Comparison of ENCODE assay signal across 19 cellular contexts in genomic region chr7:105452085-105452484, GRCh38.
"Had no signal": no experiment of that assay in that cellular context is flagged by ENCODE, and none has a peak within 500 bp of the region (broad histone marks: within the 10 kb centered on the region; RNA-seq: fewer than 3 reads in every experiment).

No MANE protein-coding gene starts in this region.

- DNase-seq: activated CD4-positive, alpha-beta T cell treated with anti-CD3 and anti-CD28 coated beads, Interleukin-2, amount 50 U/mL, for 48 hours; activated naive CD4-positive, alpha-beta T cell treated with Interleukin-2 at 50 U/mL for 16 hours; activated naive CD8-positive, alpha-beta T cell treated with anti-CD3 and anti-CD28 coated beads, Interleukin-2, amount 10 ng/mL, durations not matched to agents 7 days and 5 days; amygdala; foreskin melanocyte; glutamatergic neuron; hippocampal formation; islet precursor cell; lower lobe of right lung; stimulated activated CD4-positive, alpha-beta T cell treated with anti-CD3 and anti-CD28 coated beads, Interleukin-2, amount 100 ng/mL, for 24 hours; stimulated activated naive CD8-positive, alpha-beta T cell treated with anti-CD3 and anti-CD28 coated beads, Interleukin-15, Interleukin-2, amounts not matched to agents 100 U/mL and 50 U/mL, for 24 hours had no signal

- H3K27me3 Mint-ChIP-seq: activated naive CD8-positive, alpha-beta T cell treated with anti-CD3 and anti-CD28 coated beads, Interleukin-2, amount 10 ng/mL, durations not matched to agents 7 days and 5 days; central memory CD8-positive, alpha-beta T cell had no signal

- H3K9me3 Mint-ChIP-seq: activated naive CD8-positive, alpha-beta T cell treated with anti-CD3 and anti-CD28 coated beads, Interleukin-2, amount 10 ng/mL, durations not matched to agents 7 days and 5 days; activated T-helper 1 cell treated with anti-CD3 and anti-CD28 coated beads, Interleukin-12 subunit alpha, Interleukin-12 subunit beta, Interleukin-2, Interleukin-4 antibody, amounts not matched to agents 30 ng/mL and 10 ng/mL and 1 ng/mL, durations not matched to agents 14 hours and 24 hours and 36 hours; central memory CD8-positive, alpha-beta T cell had no signal

- ATAC-seq: lower lobe of right lung; stimulated activated naive CD8-positive, alpha-beta T cell treated with anti-CD3 and anti-CD28 coated beads, Interleukin-15, Interleukin-2, amounts not matched to agents 100 U/mL and 50 U/mL, for 24 hours had no signal

- FAIRE-seq: TTC549, urothelium cell line had no signal

- H3K4me1 ChIP-seq: lower lobe of right lung, prostate gland, right atrium auricular region had no signal

- H3K4me3 Mint-ChIP-seq: activated naive CD8-positive, alpha-beta T cell treated with anti-CD3 and anti-CD28 coated beads, Interleukin-2, amount 10 ng/mL, durations not matched to agents 7 days and 5 days; activated T-helper 1 cell treated with anti-CD3 and anti-CD28 coated beads, Interleukin-12 subunit alpha, Interleukin-12 subunit beta, Interleukin-2, Interleukin-4 antibody, amounts not matched to agents 30 ng/mL and 10 ng/mL and 1 ng/mL, durations not matched to agents 14 hours and 24 hours and 36 hours; central memory CD8-positive, alpha-beta T cell had no signal

- H3K9me3 ChIP-seq: lower lobe of right lung, prostate gland, right atrium auricular region, tibial nerve had no signal

- H3K27ac Mint-ChIP-seq: activated naive CD8-positive, alpha-beta T cell treated with anti-CD3 and anti-CD28 coated beads, Interleukin-2, amount 10 ng/mL, durations not matched to agents 7 days and 5 days; activated T-helper 1 cell treated with anti-CD3 and anti-CD28 coated beads, Interleukin-12 subunit alpha, Interleukin-12 subunit beta, Interleukin-2, Interleukin-4 antibody, amounts not matched to agents 30 ng/mL and 10 ng/mL and 1 ng/mL, durations not matched to agents 14 hours and 24 hours and 36 hours had no signal

- H3K36me3 ChIP-seq: prostate gland had no signal

- H3K4me3 ChIP-seq: coronary artery, lower lobe of right lung, prostate gland, right atrium auricular region, tibial nerve had no signal

- H3K27ac ChIP-seq: coronary artery, lower lobe of right lung, prostate gland, right atrium auricular region, tibial nerve had no signal

- H3K27me3 ChIP-seq: right atrium auricular region, tibial nerve had no signal
